In the genomic region with DNA sequence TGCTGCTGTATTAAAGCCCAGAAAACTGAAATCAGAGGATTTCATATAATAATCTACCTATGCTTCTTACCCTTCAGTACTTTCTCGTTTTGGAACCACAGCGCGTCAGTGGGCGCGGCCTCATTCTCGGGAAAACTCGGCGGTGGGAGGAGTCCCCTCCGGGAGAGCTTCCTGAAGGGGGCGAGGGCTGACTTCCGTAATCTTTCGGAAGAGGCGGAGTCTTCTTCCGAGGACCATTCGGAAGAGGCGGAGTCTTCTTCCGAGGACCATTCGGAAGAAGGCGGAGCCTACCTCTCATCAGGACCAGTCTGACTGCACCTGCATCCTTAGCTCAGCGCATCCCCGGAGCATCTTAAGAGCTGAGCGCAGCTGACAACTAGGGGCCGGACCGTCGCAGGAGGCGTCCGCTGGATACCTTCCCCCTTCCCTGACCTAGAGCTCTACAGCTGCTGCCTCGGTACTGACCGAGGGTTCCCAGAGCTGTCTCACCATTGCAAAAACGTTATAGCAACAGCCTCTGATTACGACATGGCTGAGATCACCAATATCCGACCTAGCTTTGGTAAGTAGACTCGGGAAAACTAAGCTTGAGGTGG, we compare ENCODE assay signal across 8 cellular contexts. TPM values are rescaled to one million over a fixed set of nuclear protein-coding genes. Genes with fewer than 3 reads are reported as not detected.
DNase-seq lines count a peak whose midpoint lies in the region; ATAC-seq lines count a peak whose summit lies in the region.

A gene with protein sequence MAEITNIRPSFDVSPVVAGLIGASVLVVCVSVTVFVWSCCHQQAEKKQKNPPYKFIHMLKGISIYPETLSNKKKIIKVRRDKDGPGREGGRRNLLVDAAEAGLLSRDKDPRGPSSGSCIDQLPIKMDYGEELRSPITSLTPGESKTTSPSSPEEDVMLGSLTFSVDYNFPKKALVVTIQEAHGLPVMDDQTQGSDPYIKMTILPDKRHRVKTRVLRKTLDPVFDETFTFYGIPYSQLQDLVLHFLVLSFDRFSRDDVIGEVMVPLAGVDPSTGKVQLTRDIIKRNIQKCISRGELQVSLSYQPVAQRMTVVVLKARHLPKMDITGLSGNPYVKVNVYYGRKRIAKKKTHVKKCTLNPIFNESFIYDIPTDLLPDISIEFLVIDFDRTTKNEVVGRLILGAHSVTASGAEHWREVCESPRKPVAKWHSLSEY (plus strand): TSS at position 334 of the 596 bp plus-strand sequence. CDS start 195 bp downstream, at position 529.

- H3K27me3 ChIP-seq in GM23248 (replicated peaks; ENCODE audit: insufficient read depth), result no peaks in the 10 kb centered on the region
- H3K27me3 ChIP-seq in mucosa of stomach (ENCODE audit: control insufficient read depth, insufficient read depth, low read length), result peaks cover 11% of the 10 kb centered on the region

- H3K4me1 ChIP-seq in GM23248 (ENCODE audit: insufficient read depth), result peaks cover 26% of the 10 kb centered on the region
- peaks cover 21% of the 10 kb centered on the region for H3K4me1 ChIP-seq in mucosa of stomach (ENCODE audit: control insufficient read depth, insufficient read depth, low read length)

- H3K9me3 ChIP-seq in GM23248 (ENCODE audit: low read depth) (no peaks in the 10 kb centered on the region), mucosa of stomach (ENCODE audit: control insufficient read depth, low read length) (no peaks in the 10 kb centered on the region)

- WGBS in GM23248 (ENCODE audit: low coverage in 1 of 2, low lambda C conversion rate in 2 of 2, missing lambda C conversion rate in 2 of 2), 2 experiments, result 2% methylated on average over 29 to 32 of the region's 33 CpGs

- no peaks in the 10 kb centered on the region for H4K20me1 ChIP-seq in GM23248 (ENCODE audit: insufficient read depth)

- ATAC-seq in esophagus mucosa, result peak; percentile 97

- peak within 1 kb of the TSS; percentile 79 for H3K4me2 ChIP-seq in GM23248 (ENCODE audit: unreplicated experiment)

- DNase-seq in DMS79 (lab: John Stamatoyannopoulos, UW) (peak; percentile 95), GM23248 (peak; percentile 100), LHCN-M2 (ENCODE audit: low read depth) (peak; percentile 94), RPMI7951 (ENCODE audit: low read depth) (peak; percentile 93), activated T-helper 1 cell treated with Interleukin-2 at 50 U/mL for 16 hours (ENCODE audit: low read depth) (peak; percentile 82)
- peak; percentile 98 for DNase-seq in stimulated activated CD8-positive, alpha-beta memory T cell treated with anti-CD3 and anti-CD28 coated beads, Interleukin-4, amount 100 ng/mL, for 48 hours

- H3K36me3 ChIP-seq in GM23248 (ENCODE audit: low read depth), result peaks cover 3% of the 10 kb centered on the region; the same call in 1 of the 2 replicates
- no peaks in the 10 kb centered on the region for H3K36me3 ChIP-seq in mucosa of stomach (ENCODE audit: control insufficient read depth, insufficient read depth, low read length)

- no peaks in the 10 kb centered on the region for H3K9me2 ChIP-seq in GM23248 (ENCODE audit: insufficient read depth)

- H3K9ac ChIP-seq in GM23248 (peak within 1 kb of the TSS; percentile 88), mucosa of stomach (ENCODE audit: low read length) (peak within 1 kb of the TSS; percentile 56)

- peak within 1 kb of the TSS; percentile 94 for H2AFZ ChIP-seq in GM23248

- H3K27ac ChIP-seq in GM23248, result peak within 1 kb of the TSS; percentile 90

- peaks cover 64% of the 10 kb centered on the region for H3K79me2 ChIP-seq in GM23248 (ENCODE audit: insufficient read depth)

- H3K4me3 ChIP-seq in GM23248 (peak within 1 kb of the TSS; percentile 75), mucosa of stomach (ENCODE audit: low read length) (no peak within 1 kb of the TSS)

- in situ Hi-C loops in GM23248 (cut with MboI), result no loop called here

- peaks cover 32% of the 10 kb centered on the region for H3F3A ChIP-seq in GM23248 (ENCODE audit: insufficient read depth)

RNA-seq across cellular contexts. Expression of the gene that starts here (rescaled TPM):
- total RNA-seq in GM23248 (2014; rRNA removed; shearing (Covaris generic)), result 28.5 and 30.2 TPM in 2 replicates
- polyA plus RNA-seq in GM23248 (2016; fragmentation: Nextera tagmentation; extraction: Ambion mirVana), result 16.2 and 18.3 TPM in 2 replicates
- total RNA-seq in LHCN-M2 (2014; rRNA removed), result 14.5 and 17.4 TPM in 2 replicates
- 11.1 TPM for polyA plus RNA-seq in LHCN-M2 (2012)
- total RNA-seq in RPMI7951 (2014; rRNA removed; shearing (Covaris generic)), result 8.5 and 10.9 TPM in 2 replicates
- 0.76 TPM for total RNA-seq in esophagus mucosa

Comparison
In these comparisons a context has a peak if more than half of its experiments do, and no peak if none do; other contexts are left out.
1. Peak in ATAC-seq in esophagus mucosa; RNA of the gene not detected or under 1 TPM.